In the genomic region with DNA sequence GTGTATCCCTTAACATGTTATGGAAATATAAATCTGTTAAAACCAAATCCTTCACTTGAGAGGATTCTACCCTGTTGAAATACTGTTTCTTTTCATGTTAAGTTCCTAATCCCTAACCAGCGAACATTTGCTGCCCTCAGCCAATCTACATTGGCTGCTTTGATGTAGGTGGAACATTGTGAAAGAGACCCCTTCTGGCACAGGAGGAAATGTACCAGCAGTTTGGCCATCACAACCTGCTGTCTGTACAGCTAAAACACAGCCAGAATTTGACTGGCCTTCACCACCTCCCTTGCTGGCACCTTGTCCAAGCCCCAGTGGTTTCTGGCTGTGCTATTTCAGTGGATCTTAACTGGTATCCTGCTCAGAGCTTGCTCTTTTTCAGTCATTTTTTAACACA, we compare ENCODE assay signal across 20 cellular contexts.
"Had no signal": no experiment of that assay in that cellular context is flagged by ENCODE, and none has a peak within 500 bp of the region (broad histone marks: within the 10 kb centered on the region; RNA-seq: fewer than 3 reads in every experiment).

No MANE protein-coding gene starts in this region.

- ATAC-seq: effector memory CD8-positive, alpha-beta T cell; left colon; lower lobe of right lung had no signal

- H3K4me1 ChIP-seq: lower lobe of right lung, tibial artery had no signal

- H3K27me3 Mint-ChIP-seq: activated CD4-positive, alpha-beta T cell treated with anti-CD3 and anti-CD28 coated beads, Interleukin-2, amount 10 ng/mL, durations not matched to agents 7 days and 5 days; activated naive CD8-positive, alpha-beta T cell treated with anti-CD3 and anti-CD28 coated beads, Interleukin-2, amount 10 ng/mL, durations not matched to agents 7 days and 5 days; dendritic cell treated with granulocyte-macrophage colony-stimulating factor and Interleukin-4, amounts not matched to agents 40 ng/mL and 50 ng/mL, for 4 days; effector memory CD8-positive, alpha-beta T cell had no signal

- H3K36me3 ChIP-seq: lower lobe of right lung, neutrophil, tibial artery had no signal

- H3K4me3 ChIP-seq: lower lobe of right lung, tibial artery had no signal

- H3K27me3 ChIP-seq: neutrophil, tibial artery had no signal

- H3K27ac Mint-ChIP-seq: activated CD4-positive, alpha-beta T cell treated with anti-CD3 and anti-CD28 coated beads, Interleukin-2, amount 10 ng/mL, durations not matched to agents 7 days and 5 days; activated naive CD8-positive, alpha-beta T cell treated with anti-CD3 and anti-CD28 coated beads, Interleukin-2, amount 10 ng/mL, durations not matched to agents 7 days and 5 days; dendritic cell treated with granulocyte-macrophage colony-stimulating factor and Interleukin-4, amounts not matched to agents 40 ng/mL and 50 ng/mL, for 4 days; effector memory CD8-positive, alpha-beta T cell; T-helper 2 cell treated with Interferon-gamma antibody and Interleukin-4, amounts not matched to agents 5 μg/mL and 100 μg/mL, for 36 hours had no signal

- H3K4me1 Mint-ChIP-seq: activated CD4-positive, alpha-beta T cell treated with anti-CD3 and anti-CD28 coated beads, Interleukin-2, amount 10 ng/mL, durations not matched to agents 7 days and 5 days; activated naive CD8-positive, alpha-beta T cell treated with anti-CD3 and anti-CD28 coated beads, Interleukin-2, amount 10 ng/mL, durations not matched to agents 7 days and 5 days had no signal

- H3K4me3 Mint-ChIP-seq: activated CD4-positive, alpha-beta T cell treated with anti-CD3 and anti-CD28 coated beads, Interleukin-2, amount 10 ng/mL, durations not matched to agents 7 days and 5 days; activated naive CD8-positive, alpha-beta T cell treated with anti-CD3 and anti-CD28 coated beads, Interleukin-2, amount 10 ng/mL, durations not matched to agents 7 days and 5 days; dendritic cell treated with granulocyte-macrophage colony-stimulating factor and Interleukin-4, amounts not matched to agents 40 ng/mL and 50 ng/mL, for 4 days; effector memory CD8-positive, alpha-beta T cell; T-helper 2 cell treated with Interferon-gamma antibody and Interleukin-4, amounts not matched to agents 5 μg/mL and 100 μg/mL, for 36 hours had no signal

- H3K27ac ChIP-seq: epithelial cell of prostate, lower lobe of right lung, neutrophil, tibial artery had no signal

- H3K9me3 Mint-ChIP-seq: activated naive CD8-positive, alpha-beta T cell treated with anti-CD3 and anti-CD28 coated beads, Interleukin-2, amount 10 ng/mL, durations not matched to agents 7 days and 5 days; dendritic cell treated with granulocyte-macrophage colony-stimulating factor and Interleukin-4, amounts not matched to agents 40 ng/mL and 50 ng/mL, for 4 days had no signal

- DNase-seq: activated CD4-positive, alpha-beta T cell treated with anti-CD3 and anti-CD28 coated beads, Interleukin-2, amount 10 ng/mL, durations not matched to agents 7 days and 5 days; activated CD4-positive, CD25-positive, alpha-beta regulatory T cell; activated naive CD4-positive, alpha-beta T cell; activated naive CD8-positive, alpha-beta T cell treated with anti-CD3 and anti-CD28 coated beads, Interleukin-2, amount 10 ng/mL, durations not matched to agents 7 days and 5 days; anterior cingulate cortex; cerebellar nuclear complex; effector memory CD8-positive, alpha-beta T cell; foreskin melanocyte; left colon; lower lobe of right lung; midbrain; posterior cingulate gyrus; retina; stimulated activated CD4-positive, alpha-beta T cell treated with anti-CD3 and anti-CD28 coated beads, Interleukin-4, amount 100 ng/mL, for 1 hour; stimulated activated naive CD4-positive, alpha-beta T cell; tibial artery had no signal

- H3K36me3 Mint-ChIP-seq: activated naive CD8-positive, alpha-beta T cell treated with anti-CD3 and anti-CD28 coated beads, Interleukin-2, amount 10 ng/mL, durations not matched to agents 7 days and 5 days had no signal

- H3K9me3 ChIP-seq: lower lobe of right lung, neutrophil, tibial artery had no signal
